In genomic region chr1:25568834-25569598, GRCh38 we compare ENCODE assay signal across 8 cellular contexts.
DNase-seq lines count a peak whose midpoint lies in the region; ATAC-seq and TF ChIP-seq lines count a peak whose summit lies in the region.

No MANE protein-coding gene starts in this region.

- H3K27ac ChIP-seq in RWPE2 (ENCODE audit: poor library complexity, severe bottlenecking) = peak overlapping the region; percentile 86

- H3K36me3 ChIP-seq in RWPE2 (ENCODE audit: low read depth) = no peaks in the 10 kb centered on the region

- peaks cover 54% of the 10 kb centered on the region for H3K4me1 ChIP-seq in RWPE2 (ENCODE audit: insufficient read depth, poor library complexity, severe bottlenecking)

- H3K4me3 ChIP-seq in RWPE2 (ENCODE audit: severe bottlenecking) = no peak overlapping the region
- H3K4me3 ChIP-seq in fibroblast of pulmonary artery (replicated peaks; ENCODE audit: low read depth, low read length) = no peak overlapping the region

- H3K27me3 ChIP-seq in RWPE2 (ENCODE audit: insufficient read depth, poor library complexity, severe bottlenecking) = no peaks in the 10 kb centered on the region

- ATAC-seq in RWPE2 (ENCODE audit: low read depth) (peak; percentile 59), HG03135 (IDR thresholded peaks at IDR 0.05; ENCODE audit: unreplicated experiment) (no peak), GM18870 (IDR thresholded peaks at IDR 0.05; ENCODE audit: unreplicated experiment) (no peak)

- no peak for TF ChIP-seq CTCF in RWPE2 (IDR thresholded peaks at IDR 0.05; ENCODE audit: poor library complexity, severe bottlenecking)
- no peak for TF ChIP-seq CTCF in fibroblast of pulmonary artery (IDR thresholded peaks at IDR 0.05; ENCODE audit: low read length, missing control alignments)

- H3K9me3 ChIP-seq in RWPE2 (ENCODE audit: severe bottlenecking) = no peaks in the 10 kb centered on the region

- DNase-seq in GM04503 (ENCODE audit: low read depth) (peak; percentile 58), RWPE2 (ENCODE audit: low spot score) (peak; percentile 84), fibroblast of pulmonary artery (ENCODE audit: low read depth) (peak; percentile 58), D341Med (ENCODE audit: low spot score) (no peak), activated gamma-delta T cell treated with Interleukin-2 at 50 U/mL for 16 hours (no peak)
- peak; percentile 34 for DNase-seq in stimulated activated CD8-positive, alpha-beta memory T cell treated with anti-CD3 and anti-CD28 coated beads, Interleukin-2, amount 100 ng/mL, for 48 hours (ENCODE audit: low read depth in 2 of 2)

Comparison
In these comparisons a context has a peak if more than half of its experiments do, and no peak if none do; other contexts are left out.
1. DNase-seq: peak in GM04503 (single experiment), RWPE2 (single experiment), fibroblast of pulmonary artery (single experiment) and stimulated activated CD8-positive, alpha-beta memory T cell treated with anti-CD3 and anti-CD28 coated beads, Interleukin-2, amount 100 ng/mL, for 48 hours (2 of 2); none in D341Med (single experiment) and activated gamma-delta T cell treated with Interleukin-2 at 50 U/mL for 16 hours (single experiment).